In genomic region chr10:6786579-6787031, GRCh38 we compare ENCODE assay signal across 1 cellular context.
TF ChIP-seq lines count a peak whose summit lies in the region.

No MANE protein-coding gene starts in this region.

TF ChIP-seq in H1, 55 proteins besides CTCF, POLR2A, EP300 and RAD21 (continued from another document):
- no peak for TF ChIP-seq FOSL1 (IDR thresholded peaks at IDR 0.05; ENCODE audit: insufficient read depth, low read depth, low read length)
- no peak for TF ChIP-seq SAP30 (IDR thresholded peaks at IDR 0.05; ENCODE audit: insufficient read depth, insufficient replicate concordance, low read length)
- TF ChIP-seq, protein P1, sequence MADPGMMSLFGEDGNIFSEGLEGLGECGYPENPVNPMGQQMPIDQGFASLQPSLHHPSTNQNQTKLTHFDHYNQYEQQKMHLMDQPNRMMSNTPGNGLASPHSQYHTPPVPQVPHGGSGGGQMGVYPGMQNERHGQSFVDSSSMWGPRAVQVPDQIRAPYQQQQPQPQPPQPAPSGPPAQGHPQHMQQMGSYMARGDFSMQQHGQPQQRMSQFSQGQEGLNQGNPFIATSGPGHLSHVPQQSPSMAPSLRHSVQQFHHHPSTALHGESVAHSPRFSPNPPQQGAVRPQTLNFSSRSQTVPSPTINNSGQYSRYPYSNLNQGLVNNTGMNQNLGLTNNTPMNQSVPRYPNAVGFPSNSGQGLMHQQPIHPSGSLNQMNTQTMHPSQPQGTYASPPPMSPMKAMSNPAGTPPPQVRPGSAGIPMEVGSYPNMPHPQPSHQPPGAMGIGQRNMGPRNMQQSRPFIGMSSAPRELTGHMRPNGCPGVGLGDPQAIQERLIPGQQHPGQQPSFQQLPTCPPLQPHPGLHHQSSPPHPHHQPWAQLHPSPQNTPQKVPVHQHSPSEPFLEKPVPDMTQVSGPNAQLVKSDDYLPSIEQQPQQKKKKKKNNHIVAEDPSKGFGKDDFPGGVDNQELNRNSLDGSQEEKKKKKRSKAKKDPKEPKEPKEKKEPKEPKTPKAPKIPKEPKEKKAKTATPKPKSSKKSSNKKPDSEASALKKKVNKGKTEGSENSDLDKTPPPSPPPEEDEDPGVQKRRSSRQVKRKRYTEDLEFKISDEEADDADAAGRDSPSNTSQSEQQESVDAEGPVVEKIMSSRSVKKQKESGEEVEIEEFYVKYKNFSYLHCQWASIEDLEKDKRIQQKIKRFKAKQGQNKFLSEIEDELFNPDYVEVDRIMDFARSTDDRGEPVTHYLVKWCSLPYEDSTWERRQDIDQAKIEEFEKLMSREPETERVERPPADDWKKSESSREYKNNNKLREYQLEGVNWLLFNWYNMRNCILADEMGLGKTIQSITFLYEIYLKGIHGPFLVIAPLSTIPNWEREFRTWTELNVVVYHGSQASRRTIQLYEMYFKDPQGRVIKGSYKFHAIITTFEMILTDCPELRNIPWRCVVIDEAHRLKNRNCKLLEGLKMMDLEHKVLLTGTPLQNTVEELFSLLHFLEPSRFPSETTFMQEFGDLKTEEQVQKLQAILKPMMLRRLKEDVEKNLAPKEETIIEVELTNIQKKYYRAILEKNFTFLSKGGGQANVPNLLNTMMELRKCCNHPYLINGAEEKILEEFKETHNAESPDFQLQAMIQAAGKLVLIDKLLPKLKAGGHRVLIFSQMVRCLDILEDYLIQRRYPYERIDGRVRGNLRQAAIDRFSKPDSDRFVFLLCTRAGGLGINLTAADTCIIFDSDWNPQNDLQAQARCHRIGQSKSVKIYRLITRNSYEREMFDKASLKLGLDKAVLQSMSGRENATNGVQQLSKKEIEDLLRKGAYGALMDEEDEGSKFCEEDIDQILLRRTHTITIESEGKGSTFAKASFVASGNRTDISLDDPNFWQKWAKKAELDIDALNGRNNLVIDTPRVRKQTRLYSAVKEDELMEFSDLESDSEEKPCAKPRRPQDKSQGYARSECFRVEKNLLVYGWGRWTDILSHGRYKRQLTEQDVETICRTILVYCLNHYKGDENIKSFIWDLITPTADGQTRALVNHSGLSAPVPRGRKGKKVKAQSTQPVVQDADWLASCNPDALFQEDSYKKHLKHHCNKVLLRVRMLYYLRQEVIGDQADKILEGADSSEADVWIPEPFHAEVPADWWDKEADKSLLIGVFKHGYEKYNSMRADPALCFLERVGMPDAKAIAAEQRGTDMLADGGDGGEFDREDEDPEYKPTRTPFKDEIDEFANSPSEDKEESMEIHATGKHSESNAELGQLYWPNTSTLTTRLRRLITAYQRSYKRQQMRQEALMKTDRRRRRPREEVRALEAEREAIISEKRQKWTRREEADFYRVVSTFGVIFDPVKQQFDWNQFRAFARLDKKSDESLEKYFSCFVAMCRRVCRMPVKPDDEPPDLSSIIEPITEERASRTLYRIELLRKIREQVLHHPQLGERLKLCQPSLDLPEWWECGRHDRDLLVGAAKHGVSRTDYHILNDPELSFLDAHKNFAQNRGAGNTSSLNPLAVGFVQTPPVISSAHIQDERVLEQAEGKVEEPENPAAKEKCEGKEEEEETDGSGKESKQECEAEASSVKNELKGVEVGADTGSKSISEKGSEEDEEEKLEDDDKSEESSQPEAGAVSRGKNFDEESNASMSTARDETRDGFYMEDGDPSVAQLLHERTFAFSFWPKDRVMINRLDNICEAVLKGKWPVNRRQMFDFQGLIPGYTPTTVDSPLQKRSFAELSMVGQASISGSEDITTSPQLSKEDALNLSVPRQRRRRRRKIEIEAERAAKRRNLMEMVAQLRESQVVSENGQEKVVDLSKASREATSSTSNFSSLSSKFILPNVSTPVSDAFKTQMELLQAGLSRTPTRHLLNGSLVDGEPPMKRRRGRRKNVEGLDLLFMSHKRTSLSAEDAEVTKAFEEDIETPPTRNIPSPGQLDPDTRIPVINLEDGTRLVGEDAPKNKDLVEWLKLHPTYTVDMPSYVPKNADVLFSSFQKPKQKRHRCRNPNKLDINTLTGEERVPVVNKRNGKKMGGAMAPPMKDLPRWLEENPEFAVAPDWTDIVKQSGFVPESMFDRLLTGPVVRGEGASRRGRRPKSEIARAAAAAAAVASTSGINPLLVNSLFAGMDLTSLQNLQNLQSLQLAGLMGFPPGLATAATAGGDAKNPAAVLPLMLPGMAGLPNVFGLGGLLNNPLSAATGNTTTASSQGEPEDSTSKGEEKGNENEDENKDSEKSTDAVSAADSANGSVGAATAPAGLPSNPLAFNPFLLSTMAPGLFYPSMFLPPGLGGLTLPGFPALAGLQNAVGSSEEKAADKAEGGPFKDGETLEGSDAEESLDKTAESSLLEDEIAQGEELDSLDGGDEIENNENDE (IDR thresholded peaks at IDR 0.05; ENCODE audit: insufficient replicate concordance, low read length): no peak
- TF ChIP-seq, protein P2, sequence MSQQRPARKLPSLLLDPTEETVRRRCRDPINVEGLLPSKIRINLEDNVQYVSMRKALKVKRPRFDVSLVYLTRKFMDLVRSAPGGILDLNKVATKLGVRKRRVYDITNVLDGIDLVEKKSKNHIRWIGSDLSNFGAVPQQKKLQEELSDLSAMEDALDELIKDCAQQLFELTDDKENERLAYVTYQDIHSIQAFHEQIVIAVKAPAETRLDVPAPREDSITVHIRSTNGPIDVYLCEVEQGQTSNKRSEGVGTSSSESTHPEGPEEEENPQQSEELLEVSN (IDR thresholded peaks at IDR 0.05): no peak
- no peak for TF ChIP-seq MAX (IDR thresholded peaks at IDR 0.05)
- TF ChIP-seq HDAC6 (IDR thresholded peaks at IDR 0.05; ENCODE audit: low read depth, low read length): no peak
- no peak for TF ChIP-seq EGR1 (IDR thresholded peaks at IDR 0.05; ENCODE audit: borderline replicate concordance, low read depth, low read length)
- no peak for TF ChIP-seq BRCA1 (IDR thresholded peaks at IDR 0.05; ENCODE audit: low read depth, low read length)
- TF ChIP-seq, protein P3, sequence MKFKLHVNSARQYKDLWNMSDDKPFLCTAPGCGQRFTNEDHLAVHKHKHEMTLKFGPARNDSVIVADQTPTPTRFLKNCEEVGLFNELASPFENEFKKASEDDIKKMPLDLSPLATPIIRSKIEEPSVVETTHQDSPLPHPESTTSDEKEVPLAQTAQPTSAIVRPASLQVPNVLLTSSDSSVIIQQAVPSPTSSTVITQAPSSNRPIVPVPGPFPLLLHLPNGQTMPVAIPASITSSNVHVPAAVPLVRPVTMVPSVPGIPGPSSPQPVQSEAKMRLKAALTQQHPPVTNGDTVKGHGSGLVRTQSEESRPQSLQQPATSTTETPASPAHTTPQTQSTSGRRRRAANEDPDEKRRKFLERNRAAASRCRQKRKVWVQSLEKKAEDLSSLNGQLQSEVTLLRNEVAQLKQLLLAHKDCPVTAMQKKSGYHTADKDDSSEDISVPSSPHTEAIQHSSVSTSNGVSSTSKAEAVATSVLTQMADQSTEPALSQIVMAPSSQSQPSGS (IDR thresholded peaks at IDR 0.05; ENCODE audit: low read length): no peak
TF ChIP-seq in H1: peak in this region for 0.
